16 cellular contexts compared by ENCODE assay signal in the genomic region with DNA sequence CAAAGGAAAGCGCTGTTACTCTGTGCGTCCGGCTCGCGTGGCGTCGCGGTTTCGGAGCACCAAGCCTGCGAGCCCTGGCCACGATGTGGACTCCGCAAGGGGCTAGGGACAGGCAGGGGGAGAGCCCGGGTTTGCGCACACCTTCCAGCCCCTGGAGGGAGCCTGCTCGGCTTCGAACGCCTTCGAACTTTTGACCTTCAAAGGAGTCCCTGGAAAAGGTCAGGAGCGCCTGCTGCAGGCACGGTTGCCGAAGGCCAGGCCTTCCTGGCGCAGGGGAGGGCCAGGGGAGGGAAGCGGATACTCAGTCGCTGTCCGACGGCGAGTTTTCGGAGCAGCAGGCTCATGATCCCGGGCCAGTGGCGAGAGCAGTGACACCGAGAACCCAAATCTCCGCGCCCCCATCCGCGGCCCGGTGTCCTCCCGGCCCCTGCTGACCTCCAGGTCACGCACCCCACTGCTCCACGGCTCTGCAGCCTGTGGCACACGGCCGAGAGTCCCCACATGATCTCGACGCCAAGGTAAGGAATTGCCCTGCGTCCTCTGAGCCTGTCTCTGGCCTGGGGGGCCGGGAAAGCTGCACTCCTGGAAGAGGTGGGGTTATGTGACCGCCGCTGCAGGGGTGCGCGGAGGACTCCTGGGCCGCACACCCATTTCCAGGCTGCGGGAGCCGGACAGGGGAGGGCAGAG. TPM values are rescaled to one million over a fixed set of nuclear protein-coding genes. Genes with fewer than 3 reads are reported as not detected.
DNase-seq lines count a peak whose midpoint lies in the region; ATAC-seq and TF ChIP-seq lines count a peak whose summit lies in the region.
"Had no signal": no experiment of that assay in that cellular context is flagged by ENCODE, and none has a peak within 500 bp of the region (broad histone marks: within the 10 kb centered on the region; RNA-seq: fewer than 3 reads in every experiment).

No MANE protein-coding gene starts in this region.

- H3K27me3 Mint-ChIP-seq in activated CD4-positive, alpha-beta T cell treated with anti-CD3 and anti-CD28 coated beads, Interleukin-2, amount 10 ng/mL, durations not matched to agents 7 days and 5 days, result peaks cover 75% of the 10 kb centered on the region
- peaks cover 50% of the 10 kb centered on the region for H3K27me3 Mint-ChIP-seq in CD8-positive, alpha-beta T cell (ENCODE audit: low read depth)

- peak overlapping the region; percentile 83 for H3K4me2 ChIP-seq in PC-9

- H3K4me3 Mint-ChIP-seq in activated CD4-positive, alpha-beta T cell treated with anti-CD3 and anti-CD28 coated beads, Interleukin-2, amount 10 ng/mL, durations not matched to agents 7 days and 5 days, result no peak overlapping the region
- H3K4me3 Mint-ChIP-seq in CD8-positive, alpha-beta T cell, result no peak overlapping the region

- H3K9me3 Mint-ChIP-seq in activated CD4-positive, alpha-beta T cell treated with anti-CD3 and anti-CD28 coated beads, Interleukin-2, amount 10 ng/mL, durations not matched to agents 7 days and 5 days, result no peaks in the 10 kb centered on the region
- H3K9me3 Mint-ChIP-seq in CD8-positive, alpha-beta T cell, result no peaks in the 10 kb centered on the region
- H3K9me3 Mint-ChIP-seq: activated naive CD4-positive, alpha-beta T cell treated with anti-CD3 and anti-CD28 coated beads, Interleukin-2, amount 50 U/mL, for 72 hours had no signal

- peaks cover 14% of the 10 kb centered on the region for H3K4me1 Mint-ChIP-seq in activated CD4-positive, alpha-beta T cell treated with anti-CD3 and anti-CD28 coated beads, Interleukin-2, amount 10 ng/mL, durations not matched to agents 7 days and 5 days
- peaks cover 28% of the 10 kb centered on the region for H3K4me1 Mint-ChIP-seq in CD8-positive, alpha-beta T cell (ENCODE audit: low read depth)

- no peak for ATAC-seq in CD8-positive, alpha-beta T cell
- ATAC-seq: activated naive CD4-positive, alpha-beta T cell treated with anti-CD3 and anti-CD28 coated beads, Interleukin-2, amount 50 U/mL, for 72 hours; heart left ventricle had no signal

- no peaks in the 10 kb centered on the region for H3K9me2 ChIP-seq in PC-9 (ENCODE audit: insufficient read depth)

- 0 out of 2 replicates have a peak, but pooled peaks cover 6% of the 10 kb centered on the region for H3K4me1 ChIP-seq in PC-9 (replicated peaks; ENCODE audit: insufficient read depth)
- H3K4me1 ChIP-seq in iPS-15b (ENCODE audit: control insufficient read depth, insufficient read depth, low read length), result no peaks in the 10 kb centered on the region
- peaks cover 34% of the 10 kb centered on the region for H3K4me1 ChIP-seq in CD8-positive, alpha-beta T cell (ENCODE audit: insufficient read depth, low read length)
- H3K4me1 ChIP-seq: parathyroid adenoma, SJCRH30 had no signal

- no peak overlapping the region for H3K27ac ChIP-seq in PC-9
- no peak overlapping the region for H3K27ac ChIP-seq in CD8-positive, alpha-beta T cell (ENCODE audit: low read depth, low read length)
- H3K27ac ChIP-seq: heart left ventricle, parathyroid adenoma, SJCRH30, thoracic aorta had no signal

- POLR2A ChIA-PET in activated CD4-positive, alpha-beta T cell treated with anti-CD3 and anti-CD28 coated beads, Interleukin-2, amount 10 ng/mL, durations not matched to agents 7 days and 5 days (lab: Charles Lee), result no interaction called here
- POLR2A ChIA-PET in PC-9 (lab: Charles Lee; ENCODE audit: unreplicated experiment), result no interaction called here
- POLR2A ChIA-PET in CD8-positive, alpha-beta T cell (lab: Charles Lee), result no interaction called here

- no peak overlapping the region for H3K27ac Mint-ChIP-seq in activated CD4-positive, alpha-beta T cell treated with anti-CD3 and anti-CD28 coated beads, Interleukin-2, amount 10 ng/mL, durations not matched to agents 7 days and 5 days
- H3K27ac Mint-ChIP-seq in CD8-positive, alpha-beta T cell, result no peak overlapping the region

- H2AFZ ChIP-seq in PC-9, result peak overlapping the region; percentile 82
- H2AFZ ChIP-seq: parathyroid adenoma had no signal

- H3F3A ChIP-seq in PC-9 (ENCODE audit: insufficient read depth, low read depth), result no peaks in the 10 kb centered on the region; the same call in 1 of the 2 replicates

- intact Hi-C loops in PC-9 (cut with micrococcal nuclease; ENCODE audit: unreplicated experiment), result loop anchor here (1.0 to 5.0 kb wide), 2 partner anchors 22 to 55 kb away; no protein-coding TSS in a partner anchor
- intact Hi-C loops in CD8-positive, alpha-beta T cell (cut with DNase I, micrococcal nuclease), result no loop called here

- DNase-seq in activated CD4-positive, alpha-beta T cell treated with anti-CD3 and anti-CD28 coated beads, Interleukin-2, amount 50 U/mL, for 48 hours, result peak; percentile 5 to 14
- no peak for DNase-seq in activated CD4-positive, alpha-beta T cell treated with anti-CD3 and anti-CD28 coated beads, Interleukin-2, amount 10 ng/mL, durations not matched to agents 7 days and 5 days
- no peak for DNase-seq in PC-9
- DNase-seq in skeletal muscle cell (ENCODE audit: low read depth), result no peak
- no peak for DNase-seq in NCI-H1417 (lab: John Stamatoyannopoulos, UW)
- no peak for DNase-seq in CD8-positive, alpha-beta T cell
- no peak for DNase-seq in A172 (ENCODE audit: low spot score)
- DNase-seq: NCI-H2081 treated with DMSO at 0.1 percent for 48 hours, SJCRH30 had no signal

- peaks cover 2% of the 10 kb centered on the region for H3K36me3 Mint-ChIP-seq in activated CD4-positive, alpha-beta T cell treated with anti-CD3 and anti-CD28 coated beads, Interleukin-2, amount 10 ng/mL, durations not matched to agents 7 days and 5 days (ENCODE audit: low read depth)
- H3K36me3 Mint-ChIP-seq in CD8-positive, alpha-beta T cell, result no peaks in the 10 kb centered on the region

- CTCF ChIA-PET in activated CD4-positive, alpha-beta T cell treated with anti-CD3 and anti-CD28 coated beads, Interleukin-2, amount 10 ng/mL, durations not matched to agents 7 days and 5 days (lab: Charles Lee), result no interaction called here
- CTCF ChIA-PET in PC-9 (lab: Charles Lee), result no interaction called here
- CTCF ChIA-PET in CD8-positive, alpha-beta T cell (lab: Charles Lee), result no interaction called here

- H3K79me2 ChIP-seq in PC-9 (ENCODE audit: low read depth), result peaks cover 52% of the 10 kb centered on the region
- H3K79me2 ChIP-seq: parathyroid adenoma had no signal

- no peak for TF ChIP-seq CTCF in PC-9 (conservative IDR thresholded peaks at IDR 0.05)
- TF ChIP-seq CTCF in CD8-positive, alpha-beta T cell (IDR thresholded peaks at IDR 0.05), result no peak

- H3K4me3 ChIP-seq in PC-9 (peak overlapping the region; percentile 65), iPS-15b (ENCODE audit: low read depth, low read length) (peak overlapping the region; percentile 52), skeletal muscle cell (ENCODE audit: low read depth, low read length) (peak overlapping the region; percentile 55)
- H3K4me3 ChIP-seq in CD8-positive, alpha-beta T cell (ENCODE audit: low read depth, low read length), result no peak overlapping the region
- H3K4me3 ChIP-seq: lung, SJCRH30 had no signal

- no TSS peak for BruUV-seq in PC-9 (replicated peaks; lab: Mats Ljungman, UMichigan)

- no peak overlapping the region for H3K9ac ChIP-seq in iPS-15b (ENCODE audit: low read depth, low read length)
- H3K9ac ChIP-seq: parathyroid adenoma had no signal

- no peaks in the 10 kb centered on the region for H3K9me3 ChIP-seq in PC-9 (ENCODE audit: insufficient read depth, low read depth)
- no peaks in the 10 kb centered on the region for H3K9me3 ChIP-seq in iPS-15b (ENCODE audit: control insufficient read depth, insufficient read depth, low read length)
- no peaks in the 10 kb centered on the region for H3K9me3 ChIP-seq in CD8-positive, alpha-beta T cell (ENCODE audit: low read length)
- H3K9me3 ChIP-seq: heart left ventricle, SJCRH30, thoracic aorta had no signal

- no peaks in the 10 kb centered on the region for H3K36me3 ChIP-seq in PC-9 (ENCODE audit: low read depth)
- no peaks in the 10 kb centered on the region for H3K36me3 ChIP-seq in iPS-15b (ENCODE audit: control insufficient read depth, insufficient read depth, low read length)
- no peaks in the 10 kb centered on the region for H3K36me3 ChIP-seq in CD8-positive, alpha-beta T cell (ENCODE audit: insufficient read depth, low read length)
- H3K36me3 ChIP-seq: heart left ventricle, SJCRH30, thoracic aorta had no signal

- H3K27me3 ChIP-seq in PC-9 (ENCODE audit: insufficient read depth, low read depth), result no peaks in the 10 kb centered on the region
- H3K27me3 ChIP-seq in iPS-15b (ENCODE audit: control insufficient read depth, insufficient read depth, low read length), result peaks cover 98% of the 10 kb centered on the region
- H3K27me3 ChIP-seq in CD8-positive, alpha-beta T cell (ENCODE audit: insufficient read depth, low read length), result peaks cover 67% of the 10 kb centered on the region
- H3K27me3 ChIP-seq: SJCRH30 had no signal

- H4K20me1 ChIP-seq in PC-9 (ENCODE audit: insufficient read depth), result peaks cover 3% of the 10 kb centered on the region; the same call in 1 of the 2 replicates

RNA-seq across cellular contexts. Expression of a gene that starts 1.3 kb away (rescaled TPM):
- total RNA-seq in activated CD4-positive, alpha-beta T cell treated with anti-CD3 and anti-CD28 coated beads, Interleukin-2, amount 10 ng/mL, durations not matched to agents 7 days and 5 days, result under 1 TPM; 0.05 to 0.19 TPM
- 17.9 and 18.5 TPM in 2 replicates for total RNA-seq in PC-9 (2021)
- total RNA-seq in CD8-positive, alpha-beta T cell, result not detected
- total RNA-seq in A172 (2014; rRNA removed; shearing (Covaris generic)), result 0.86 and 5.1 TPM in 2 replicates
- total RNA-seq: activated CD8-positive, alpha-beta memory T cell treated with anti-CD3 and anti-CD28 coated beads for 36 hours; lung; thoracic aorta had no signal

Comparison
In these comparisons a context has a peak if more than half of its experiments do, and no peak if none do; other contexts are left out.
1. DNase-seq: peak in activated CD4-positive, alpha-beta T cell treated with anti-CD3 and anti-CD28 coated beads, Interleukin-2, amount 50 U/mL, for 48 hours (2 of 2); none in activated CD4-positive, alpha-beta T cell treated with anti-CD3 and anti-CD28 coated beads, Interleukin-2, amount 10 ng/mL, durations not matched to agents 7 days and 5 days (single experiment), PC-9 (0 of 2), skeletal muscle cell (single experiment), NCI-H1417 (0 of 3), CD8-positive, alpha-beta T cell (0 of 7) and A172 (single experiment).